Comparison of ENCODE assay signal across 9 cellular contexts in genomic region chr14:51248041-51248987, GRCh38. TPM values are rescaled to one million over a fixed set of nuclear protein-coding genes. Genes with fewer than 3 reads are reported as not detected.
DNase-seq lines count a peak whose midpoint lies in the region; ATAC-seq lines count a peak whose summit lies in the region.
"Had no signal": no experiment of that assay in that cellular context is flagged by ENCODE, and none has a peak within 500 bp of the region (broad histone marks: within the 10 kb centered on the region; RNA-seq: fewer than 3 reads in every experiment).

No MANE protein-coding gene starts in this region.

- DNase-seq in medulla oblongata (ENCODE audit: extremely low spot score) (peak; percentile 36), SW 1271 (lab: John Stamatoyannopoulos, UW) (no peak), NCI-H1417 treated with DMSO at 0.1 percent for 48 hours (lab: John Stamatoyannopoulos, UW) (no peak)
- DNase-seq: Kasumi-1 had no signal

- peak; percentile 76 for ATAC-seq in GM18858 (IDR thresholded peaks at IDR 0.05; ENCODE audit: unreplicated experiment)
- peak; percentile 84 for ATAC-seq in GM21529 (IDR thresholded peaks at IDR 0.05; ENCODE audit: unreplicated experiment)
- peak; percentile 70 for ATAC-seq in HG03378 (IDR thresholded peaks at IDR 0.05; ENCODE audit: unreplicated experiment)
- ATAC-seq in activated CD4-positive, CD25-positive, alpha-beta regulatory T cell treated with anti-CD3 and anti-CD28 coated beads, Interleukin-2, amount 50 U/mL, for 24 hours = no peak
- no peak for ATAC-seq in esophagus mucosa

RNA-seq across cellular contexts. Expression of gene TMX1, which starts 8.3 kb away (rescaled TPM):
- total RNA-seq in esophagus mucosa = 19.8 TPM

Comparison
In these comparisons a context has a peak if more than half of its experiments do, and no peak if none do; other contexts are left out.
1. ATAC-seq: peak in GM18858 (single experiment), GM21529 (single experiment) and HG03378 (single experiment); none in activated CD4-positive, CD25-positive, alpha-beta regulatory T cell treated with anti-CD3 and anti-CD28 coated beads, Interleukin-2, amount 50 U/mL, for 24 hours (0 of 2) and esophagus mucosa (single experiment).